Comparison of ENCODE assay signal across 2 cellular contexts in the genomic region with DNA sequence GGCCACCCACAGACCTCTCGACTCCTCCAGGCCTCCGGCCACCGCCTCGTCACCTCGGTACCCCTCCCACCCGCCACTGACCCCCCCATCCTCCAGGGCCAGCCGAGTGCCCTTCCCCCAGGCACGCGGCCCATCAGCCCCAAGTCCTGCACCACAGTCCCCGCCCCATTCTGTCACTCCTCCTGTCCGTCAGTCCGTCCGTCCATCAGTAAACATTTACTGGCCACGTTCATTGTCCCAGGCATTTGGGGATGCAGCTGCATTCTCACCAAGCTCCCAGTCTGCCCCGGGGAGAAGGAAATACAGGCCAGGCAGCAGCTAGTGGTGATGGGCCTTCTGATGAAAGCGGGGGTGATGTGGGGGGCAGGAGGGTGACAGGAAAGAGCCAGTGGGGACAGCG.
TF ChIP-seq lines count a peak whose summit lies in the region.

No MANE protein-coding gene starts in this region.

TF ChIP-seq in IMR-90, 13 proteins besides CTCF, POLR2A, EP300 and RAD21:
- TF ChIP-seq MAFK (IDR thresholded peaks at IDR 0.05; ENCODE audit: low read depth, low read length) (no peak), FOS (IDR thresholded peaks at IDR 0.05; ENCODE audit: low read depth, low read length) (no peak), CEBPB (IDR thresholded peaks at IDR 0.05; ENCODE audit: low read depth, low read length) (no peak), NFE2L2 (IDR thresholded peaks at IDR 0.05; ENCODE audit: low read depth, low read length) (no peak), SMC3 (IDR thresholded peaks at IDR 0.05; ENCODE audit: low read depth, low read length) (no peak)
- TF ChIP-seq, protein P1, sequence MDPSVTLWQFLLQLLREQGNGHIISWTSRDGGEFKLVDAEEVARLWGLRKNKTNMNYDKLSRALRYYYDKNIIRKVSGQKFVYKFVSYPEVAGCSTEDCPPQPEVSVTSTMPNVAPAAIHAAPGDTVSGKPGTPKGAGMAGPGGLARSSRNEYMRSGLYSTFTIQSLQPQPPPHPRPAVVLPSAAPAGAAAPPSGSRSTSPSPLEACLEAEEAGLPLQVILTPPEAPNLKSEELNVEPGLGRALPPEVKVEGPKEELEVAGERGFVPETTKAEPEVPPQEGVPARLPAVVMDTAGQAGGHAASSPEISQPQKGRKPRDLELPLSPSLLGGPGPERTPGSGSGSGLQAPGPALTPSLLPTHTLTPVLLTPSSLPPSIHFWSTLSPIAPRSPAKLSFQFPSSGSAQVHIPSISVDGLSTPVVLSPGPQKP (IDR thresholded peaks at IDR 0.05; ENCODE audit: borderline replicate concordance, low read depth, low read length), result no peak

TF ChIP-seq in K562, 482 proteins besides CTCF, POLR2A, EP300 and RAD21:
- TF ChIP-seq, protein P2, sequence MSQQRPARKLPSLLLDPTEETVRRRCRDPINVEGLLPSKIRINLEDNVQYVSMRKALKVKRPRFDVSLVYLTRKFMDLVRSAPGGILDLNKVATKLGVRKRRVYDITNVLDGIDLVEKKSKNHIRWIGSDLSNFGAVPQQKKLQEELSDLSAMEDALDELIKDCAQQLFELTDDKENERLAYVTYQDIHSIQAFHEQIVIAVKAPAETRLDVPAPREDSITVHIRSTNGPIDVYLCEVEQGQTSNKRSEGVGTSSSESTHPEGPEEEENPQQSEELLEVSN (IDR thresholded peaks at IDR 0.05; ENCODE audit: borderline replicate concordance in 1 of 2, extremely low read depth in 1 of 2, insufficient read depth in 1 of 2, insufficient read length in 1 of 2, low read depth in 1 of 2, low read length in 1 of 2, poor library complexity in 1 of 2, severe bottlenecking in 1 of 2), result peak in 1 of 2 experiments; percentile 27
- no peak for TF ChIP-seq NCOA2 (IDR thresholded peaks at IDR 0.05; ENCODE audit: partially characterized antibody in 2 of 2)
- TF ChIP-seq, protein P3, sequence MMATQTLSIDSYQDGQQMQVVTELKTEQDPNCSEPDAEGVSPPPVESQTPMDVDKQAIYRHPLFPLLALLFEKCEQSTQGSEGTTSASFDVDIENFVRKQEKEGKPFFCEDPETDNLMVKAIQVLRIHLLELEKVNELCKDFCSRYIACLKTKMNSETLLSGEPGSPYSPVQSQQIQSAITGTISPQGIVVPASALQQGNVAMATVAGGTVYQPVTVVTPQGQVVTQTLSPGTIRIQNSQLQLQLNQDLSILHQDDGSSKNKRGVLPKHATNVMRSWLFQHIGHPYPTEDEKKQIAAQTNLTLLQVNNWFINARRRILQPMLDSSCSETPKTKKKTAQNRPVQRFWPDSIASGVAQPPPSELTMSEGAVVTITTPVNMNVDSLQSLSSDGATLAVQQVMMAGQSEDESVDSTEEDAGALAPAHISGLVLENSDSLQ (IDR thresholded peaks at IDR 0.05), result peak; percentile 83
- TF ChIP-seq, protein P4, sequence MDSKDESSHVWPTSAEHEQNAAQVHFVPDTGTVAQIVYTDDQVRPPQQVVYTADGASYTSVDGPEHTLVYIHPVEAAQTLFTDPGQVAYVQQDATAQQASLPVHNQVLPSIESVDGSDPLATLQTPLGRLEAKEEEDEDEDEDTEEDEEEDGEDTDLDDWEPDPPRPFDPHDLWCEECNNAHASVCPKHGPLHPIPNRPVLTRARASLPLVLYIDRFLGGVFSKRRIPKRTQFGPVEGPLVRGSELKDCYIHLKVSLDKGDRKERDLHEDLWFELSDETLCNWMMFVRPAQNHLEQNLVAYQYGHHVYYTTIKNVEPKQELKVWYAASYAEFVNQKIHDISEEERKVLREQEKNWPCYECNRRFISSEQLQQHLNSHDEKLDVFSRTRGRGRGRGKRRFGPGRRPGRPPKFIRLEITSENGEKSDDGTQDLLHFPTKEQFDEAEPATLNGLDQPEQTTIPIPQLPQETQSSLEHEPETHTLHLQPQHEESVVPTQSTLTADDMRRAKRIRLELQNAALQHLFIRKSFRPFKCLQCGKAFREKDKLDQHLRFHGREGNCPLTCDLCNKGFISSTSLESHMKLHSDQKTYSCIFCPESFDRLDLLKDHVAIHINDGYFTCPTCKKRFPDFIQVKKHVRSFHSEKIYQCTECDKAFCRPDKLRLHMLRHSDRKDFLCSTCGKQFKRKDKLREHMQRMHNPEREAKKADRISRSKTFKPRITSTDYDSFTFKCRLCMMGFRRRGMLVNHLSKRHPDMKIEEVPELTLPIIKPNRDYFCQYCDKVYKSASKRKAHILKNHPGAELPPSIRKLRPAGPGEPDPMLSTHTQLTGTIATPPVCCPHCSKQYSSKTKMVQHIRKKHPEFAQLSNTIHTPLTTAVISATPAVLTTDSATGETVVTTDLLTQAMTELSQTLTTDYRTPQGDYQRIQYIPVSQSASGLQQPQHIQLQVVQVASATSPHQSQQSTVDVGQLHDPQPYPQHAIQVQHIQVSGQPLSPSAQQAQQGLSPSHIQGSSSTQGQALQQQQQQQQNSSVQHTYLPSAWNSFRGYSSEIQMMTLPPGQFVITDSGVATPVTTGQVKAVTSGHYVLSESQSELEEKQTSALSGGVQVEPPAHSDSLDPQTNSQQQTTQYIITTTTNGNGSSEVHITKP (IDR thresholded peaks at IDR 0.05; ENCODE audit: partially characterized antibody), result no peak
- TF ChIP-seq FOXJ3 (CRISPR knock-in tag; IDR thresholded peaks at IDR 0.05), result no peak
- no peak for TF ChIP-seq KLF1 (tag; IDR thresholded peaks at IDR 0.05)
- TF ChIP-seq BHLHE40 (IDR thresholded peaks at IDR 0.05; ENCODE audit: low read length), result 0 out of 2 replicates have a peak, but pooled peaks have one; percentile 28
- no peak for TF ChIP-seq PHF21A (IDR thresholded peaks at IDR 0.05; ENCODE audit: borderline replicate concordance, low read depth)
- no peak for TF ChIP-seq KLF13 (tag; IDR thresholded peaks at IDR 0.05; ENCODE audit: borderline replicate concordance, low read depth)
- TF ChIP-seq, protein P5, sequence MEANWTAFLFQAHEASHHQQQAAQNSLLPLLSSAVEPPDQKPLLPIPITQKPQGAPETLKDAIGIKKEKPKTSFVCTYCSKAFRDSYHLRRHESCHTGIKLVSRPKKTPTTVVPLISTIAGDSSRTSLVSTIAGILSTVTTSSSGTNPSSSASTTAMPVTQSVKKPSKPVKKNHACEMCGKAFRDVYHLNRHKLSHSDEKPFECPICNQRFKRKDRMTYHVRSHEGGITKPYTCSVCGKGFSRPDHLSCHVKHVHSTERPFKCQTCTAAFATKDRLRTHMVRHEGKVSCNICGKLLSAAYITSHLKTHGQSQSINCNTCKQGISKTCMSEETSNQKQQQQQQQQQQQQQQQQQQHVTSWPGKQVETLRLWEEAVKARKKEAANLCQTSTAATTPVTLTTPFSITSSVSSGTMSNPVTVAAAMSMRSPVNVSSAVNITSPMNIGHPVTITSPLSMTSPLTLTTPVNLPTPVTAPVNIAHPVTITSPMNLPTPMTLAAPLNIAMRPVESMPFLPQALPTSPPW (CRISPR knock-in tag; IDR thresholded peaks at IDR 0.05), result 0 out of 2 replicates have a peak, but pooled peaks have one; percentile 25
- TF ChIP-seq NUFIP1 (IDR thresholded peaks at IDR 0.05; ENCODE audit: partially characterized antibody), result no peak
- TF ChIP-seq, protein P6, sequence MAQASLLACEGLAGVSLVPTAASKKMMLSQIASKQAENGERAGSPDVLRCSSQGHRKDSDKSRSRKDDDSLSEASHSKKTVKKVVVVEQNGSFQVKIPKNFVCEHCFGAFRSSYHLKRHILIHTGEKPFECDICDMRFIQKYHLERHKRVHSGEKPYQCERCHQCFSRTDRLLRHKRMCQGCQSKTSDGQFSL (CRISPR knock-in tag; IDR thresholded peaks at IDR 0.05), result 0 out of 2 replicates have a peak, but pooled peaks have one; percentile 28
- TF ChIP-seq, protein P6 (tag; IDR thresholded peaks at IDR 0.05), result no peak
- TF ChIP-seq ZNF408 (CRISPR knock-in tag; IDR thresholded peaks at IDR 0.05; ENCODE audit: low read depth), result no peak
